In the genomic region with DNA sequence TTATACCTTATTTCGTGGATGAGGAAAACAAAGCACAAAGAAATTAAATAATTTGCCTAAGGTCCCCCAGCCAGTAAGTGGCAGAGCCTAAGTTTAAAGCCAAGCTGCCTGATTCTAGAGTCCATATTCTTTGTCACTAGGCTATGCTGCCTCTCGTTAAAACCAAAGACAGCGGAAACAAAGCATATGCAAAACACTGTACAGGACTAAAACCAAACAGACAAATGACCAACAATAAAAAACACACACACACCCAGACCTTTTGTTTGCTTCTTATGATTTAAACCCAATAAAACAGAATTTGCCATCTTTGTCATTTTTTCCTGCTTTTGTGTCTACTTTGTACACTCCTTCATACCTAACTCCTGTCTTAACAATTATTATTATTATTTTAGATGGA, we compare ENCODE assay signal across 23 cellular contexts. TPM values are rescaled to one million over a fixed set of nuclear protein-coding genes. Genes with fewer than 3 reads are reported as not detected.
"Had no signal": no experiment of that assay in that cellular context is flagged by ENCODE, and none has a peak within 500 bp of the region (broad histone marks: within the 10 kb centered on the region; RNA-seq: fewer than 3 reads in every experiment).

No MANE protein-coding gene starts in this region.

- H3K27ac ChIP-seq: coronary artery, tibial artery had no signal

- DNase-seq: cerebellar nuclear complex; effector CD4-positive, alpha-beta T cell; endodermal cell; foreskin melanocyte; head of caudate nucleus; hippocampal formation; mesendoderm; naive thymus-derived CD4-positive, alpha-beta T cell; nephron progenitor cell; right cardiac atrium; small intestine; stimulated activated CD4-positive, alpha-beta T cell treated with anti-CD3 and anti-CD28 coated beads, Interleukin-12 subunit alpha, Interleukin-12 subunit beta, amount 100 ng/mL, for 4 hours; stimulated activated naive CD8-positive, alpha-beta T cell treated with anti-CD3 and anti-CD28 coated beads, Interleukin-15, Interleukin-2, amounts not matched to agents 100 U/mL and 50 U/mL, for 24 hours; tibial artery had no signal

- H3K4me3 ChIP-seq: coronary artery, tibial artery had no signal

- H3K4me1 ChIP-seq: tibial artery had no signal

- H3K27me3 ChIP-seq: tibial artery had no signal

- H3K36me3 ChIP-seq: tibial artery had no signal

RNA-seq across cellular contexts. Expression of a gene that starts 10.1 kb away (rescaled TPM):
- total RNA-seq: liver, osteocyte, right cardiac atrium had no signal

RNA-seq across cellular contexts. Expression of a gene that starts 52.6 kb away (rescaled TPM):
- total RNA-seq: dermis microvascular lymphatic vessel endothelial cell; endodermal cell; kidney epithelial cell; liver; lung microvascular endothelial cell; naive thymus-derived CD4-positive, alpha-beta T cell; osteocyte; progenitor cell of endocrine pancreas; right cardiac atrium; temporal lobe; ureter had no signal
